ENCODE assay signal across 13 cellular contexts in the genomic region with DNA sequence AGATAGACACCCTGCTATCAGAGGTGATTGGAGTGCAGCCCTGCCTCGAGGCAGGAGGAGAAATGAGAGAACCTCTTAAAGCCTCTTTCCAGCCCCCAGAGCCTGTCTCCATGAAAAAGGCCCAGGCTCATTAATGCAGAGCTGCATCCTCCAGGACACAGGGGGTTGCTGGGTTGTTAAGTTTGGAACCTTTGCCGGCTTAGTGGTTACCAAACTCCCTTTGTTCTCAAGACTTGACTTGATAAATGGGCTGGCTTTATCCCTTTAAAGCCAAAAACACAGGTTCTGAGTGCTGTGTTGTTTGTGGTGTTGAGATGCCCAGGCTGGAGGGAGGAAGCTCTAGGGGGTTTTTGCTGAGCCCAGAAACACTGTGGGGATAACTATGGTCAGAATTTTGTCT.
DNase-seq lines count a peak whose midpoint lies in the region; ATAC-seq, FAIRE-seq and TF ChIP-seq lines count a peak whose summit lies in the region.
"Had no signal": no experiment of that assay in that cellular context is flagged by ENCODE, and none has a peak within 500 bp of the region (broad histone marks: within the 10 kb centered on the region; RNA-seq: fewer than 3 reads in every experiment).

No MANE protein-coding gene starts in this region.

- no peak for DNase-seq in activated naive CD4-positive, alpha-beta T cell treated with anti-CD3 and anti-CD28 coated beads for 36 hours
- no peak for DNase-seq in activated naive CD4-positive, alpha-beta T cell (lab: John Stamatoyannopoulos, UW)
- no peak for DNase-seq in activated CD8-positive, alpha-beta T cell treated with anti-CD3 and anti-CD28 coated beads for 36 hours
- DNase-seq in immature natural killer cell = no peak
- DNase-seq in transverse colon = no peak
- no peak for DNase-seq in lower leg skin (ENCODE audit: low spot score in 2 of 2)
- no peak for DNase-seq in small intestine
- DNase-seq: lower lobe of right lung, NCI-H1048, NCI-H446 treated with DMSO at 0.1 percent for 48 hours, Peyer's patch had no signal

- FAIRE-seq in small intestine (lab: Jason Lieb, UNC) = no peak
- FAIRE-seq: H1 had no signal

- H3K36me3 Mint-ChIP-seq in activated naive CD4-positive, alpha-beta T cell treated with anti-CD3 and anti-CD28 coated beads for 36 hours (ENCODE audit: low read depth) = peaks cover 96% of the 10 kb centered on the region
- peaks cover 96% of the 10 kb centered on the region for H3K36me3 Mint-ChIP-seq in activated CD8-positive, alpha-beta T cell treated with anti-CD3 and anti-CD28 coated beads for 36 hours (ENCODE audit: low read depth)
- H3K36me3 Mint-ChIP-seq in immature natural killer cell = peaks cover 0 to 8% (median 4%) of the 10 kb centered on the region in 3 donors

- H3K4me1 Mint-ChIP-seq in activated naive CD4-positive, alpha-beta T cell treated with anti-CD3 and anti-CD28 coated beads for 36 hours (ENCODE audit: low read depth) = peaks cover 76% of the 10 kb centered on the region
- H3K4me1 Mint-ChIP-seq in activated CD8-positive, alpha-beta T cell treated with anti-CD3 and anti-CD28 coated beads for 36 hours (ENCODE audit: low read depth) = peaks cover 62% of the 10 kb centered on the region
- peaks cover 79 to 94% of the 10 kb centered on the region in 2 donors for H3K4me1 Mint-ChIP-seq in immature natural killer cell

- H3K27me3 ChIP-seq in transverse colon (no peaks in the 10 kb centered on the region), small intestine (ENCODE audit: control insufficient read depth in 2 of 2, insufficient read depth in 2 of 2, low read length in 2 of 2) (no peaks in the 10 kb centered on the region)
- H3K27me3 ChIP-seq: Peyer's patch had no signal

- no peaks in the 10 kb centered on the region for H3K9me3 Mint-ChIP-seq in activated naive CD4-positive, alpha-beta T cell treated with anti-CD3 and anti-CD28 coated beads for 36 hours
- no peaks in the 10 kb centered on the region for H3K9me3 Mint-ChIP-seq in activated CD8-positive, alpha-beta T cell treated with anti-CD3 and anti-CD28 coated beads for 36 hours
- no peaks in the 10 kb centered on the region for H3K9me3 Mint-ChIP-seq in immature natural killer cell

- H3K4me3 Mint-ChIP-seq in activated naive CD4-positive, alpha-beta T cell treated with anti-CD3 and anti-CD28 coated beads for 36 hours = peak overlapping the region; percentile 91
- peak overlapping the region; percentile 79 for H3K4me3 Mint-ChIP-seq in activated CD8-positive, alpha-beta T cell treated with anti-CD3 and anti-CD28 coated beads for 36 hours
- H3K4me3 Mint-ChIP-seq in immature natural killer cell = peak overlapping the region in 1 of 5 donors; percentile 46

- TF ChIP-seq EP300 in transverse colon (IDR thresholded peaks at IDR 0.05; ENCODE audit: low read depth) = no peak

- H3K4me1 ChIP-seq in transverse colon (peaks cover 13 to 41% (median 22%) of the 10 kb centered on the region in 4 donors), small intestine (ENCODE audit: control insufficient read depth in 2 of 2, insufficient read depth in 1 of 2, low read depth in 1 of 2, low read length in 1 of 2) (no peaks in the 10 kb centered on the region)

- H3K9me3 ChIP-seq in transverse colon (no peaks in the 10 kb centered on the region), small intestine (ENCODE audit: control insufficient read depth, low read depth) (no peaks in the 10 kb centered on the region)
- H3K9me3 ChIP-seq: lower lobe of right lung, Peyer's patch had no signal

- intact Hi-C loops in activated naive CD4-positive, alpha-beta T cell treated with anti-CD3 and anti-CD28 coated beads for 36 hours (cut with micrococcal nuclease) = loop anchor here (10.0 kb wide), 1 partner anchor 353 kb away; no protein-coding TSS in a partner anchor
- intact Hi-C loops in activated CD8-positive, alpha-beta T cell treated with anti-CD3 and anti-CD28 coated beads for 36 hours (cut with micrococcal nuclease) = loop anchor here (5.0 kb wide), 1 partner anchor 34 kb away; no protein-coding TSS in a partner anchor
- intact Hi-C loops in transverse colon (cut with DNase I; ENCODE audit: low total_unique reads) = no loop called here
- intact Hi-C loops in lower leg skin (cut with DNase I; ENCODE audit: low total_unique reads) = no loop called here

- H3K36me3 ChIP-seq in transverse colon = no peaks in the 10 kb centered on the region
- H3K36me3 ChIP-seq in small intestine (ENCODE audit: control insufficient read depth in 2 of 2, insufficient read depth in 2 of 2, low read length in 2 of 2) = no peaks in the 10 kb centered on the region
- H3K36me3 ChIP-seq: lower lobe of right lung, Peyer's patch had no signal

- CTCF ChIA-PET in activated naive CD4-positive, alpha-beta T cell treated with anti-CD3 and anti-CD28 coated beads for 36 hours (lab: Charles Lee) = interaction anchor here (1.4 to 2.0 kb wide), 4 partner anchors 14 to 540 kb away, joined by 3 to 6 read pairs (median 4); no protein-coding TSS in a partner anchor
- CTCF ChIA-PET in activated CD8-positive, alpha-beta T cell treated with anti-CD3 and anti-CD28 coated beads for 36 hours (lab: Charles Lee) = interaction anchor here (1.3 to 3.2 kb wide), 6 partner anchors 10 to 52 kb away, joined by 4 to 18 read pairs (median 6); no protein-coding TSS in a partner anchor

- no peak overlapping the region for H3K4me3 ChIP-seq in transverse colon
- H3K4me3 ChIP-seq in lower leg skin (ENCODE audit: low read depth, poor library complexity, severe bottlenecking) = no peak overlapping the region
- H3K4me3 ChIP-seq in small intestine (ENCODE audit: low read depth in 1 of 2, low read length in 2 of 2) = no peak overlapping the region
- H3K4me3 ChIP-seq: lower lobe of right lung had no signal

- no peak for TF ChIP-seq CTCF in activated CD8-positive, alpha-beta T cell treated with anti-CD3 and anti-CD28 coated beads for 36 hours (IDR thresholded peaks at IDR 0.05)
- TF ChIP-seq CTCF in transverse colon (IDR thresholded peaks at IDR 0.05) (no peak), lower leg skin (IDR thresholded peaks at IDR 0.05) (no peak)

- no peak for ATAC-seq in activated CD8-positive, alpha-beta T cell treated with anti-CD3 and anti-CD28 coated beads for 36 hours
- no peak for ATAC-seq in HG03432 (IDR thresholded peaks at IDR 0.05; ENCODE audit: unreplicated experiment)
- ATAC-seq: lower lobe of right lung had no signal

- H3K27me3 Mint-ChIP-seq in activated naive CD4-positive, alpha-beta T cell treated with anti-CD3 and anti-CD28 coated beads for 36 hours (ENCODE audit: low read depth) = no peaks in the 10 kb centered on the region
- no peaks in the 10 kb centered on the region for H3K27me3 Mint-ChIP-seq in activated CD8-positive, alpha-beta T cell treated with anti-CD3 and anti-CD28 coated beads for 36 hours
- H3K27me3 Mint-ChIP-seq in immature natural killer cell (ENCODE audit: low read depth in 3 of 3) = peaks cover 0 to 4% (median 2%) of the 10 kb centered on the region in 3 donors

- POLR2A ChIA-PET in activated CD8-positive, alpha-beta T cell treated with anti-CD3 and anti-CD28 coated beads for 36 hours (lab: Charles Lee) = interaction anchor here (0.9 to 33.3 kb wide), 6 partner anchors 16 to 777 kb away, joined by 3 to 1006 read pairs (median 290); no protein-coding TSS in a partner anchor

- peak overlapping the region; percentile 3 to 69 (median 24) for H3K27ac ChIP-seq in transverse colon
- no peak overlapping the region for H3K27ac ChIP-seq in small intestine (ENCODE audit: low read depth in 1 of 2, low read length in 1 of 2)
- H3K27ac ChIP-seq: lower lobe of right lung had no signal

- TF ChIP-seq POLR2A in transverse colon (IDR thresholded peaks at IDR 0.05) = no peak
- no peak for TF ChIP-seq POLR2A in lower leg skin (IDR thresholded peaks at IDR 0.05)

- WGBS in transverse colon (ENCODE audit: low coverage in 1 of 2), 2 donors = 64% methylated on average over 2 of the region's 2 CpGs; no CpG with 5 or more reads in 1 of the 2 donors
- WGBS in lower leg skin, 2 donors = 43 to 44% methylated on average over 2 of the region's 2 CpGs
- 55 to 63% (median 58%) methylated on average over 2 of the region's 2 CpGs for WGBS in small intestine, 3 donors

- in situ Hi-C loops in transverse colon (cut with MboI; ENCODE audit: low pct_ligation_motif_present in 1 of 4, low pct_unique_long_range_greater_than_20kb in 1 of 4, low sequenced_read_pairs in 3 of 4) = no loop called here

- peak overlapping the region; percentile 98 for H3K27ac Mint-ChIP-seq in activated naive CD4-positive, alpha-beta T cell treated with anti-CD3 and anti-CD28 coated beads for 36 hours
- peak overlapping the region; percentile 96 for H3K27ac Mint-ChIP-seq in activated CD8-positive, alpha-beta T cell treated with anti-CD3 and anti-CD28 coated beads for 36 hours
- H3K27ac Mint-ChIP-seq in immature natural killer cell = peak overlapping the region; percentile 49 to 87 (median 78)

Comparison
In these comparisons a context has a peak if more than half of its experiments do, and no peak if none do; other contexts are left out.
1. H3K27ac ChIP-seq: peak in transverse colon (4 of 4); none in small intestine (0 of 2).
2. intact Hi-C loops: an anchor here in activated naive CD4-positive, alpha-beta T cell treated with anti-CD3 and anti-CD28 coated beads for 36 hours (10.0 kb wide) and activated CD8-positive, alpha-beta T cell treated with anti-CD3 and anti-CD28 coated beads for 36 hours (5.0 kb wide); none called in transverse colon and lower leg skin.
3. Peak in every context shown above with its lines, with median percentiles within 50 percentile points of each other: H3K27ac Mint-ChIP-seq.